11 cellular contexts compared by ENCODE assay signal in the genomic region with DNA sequence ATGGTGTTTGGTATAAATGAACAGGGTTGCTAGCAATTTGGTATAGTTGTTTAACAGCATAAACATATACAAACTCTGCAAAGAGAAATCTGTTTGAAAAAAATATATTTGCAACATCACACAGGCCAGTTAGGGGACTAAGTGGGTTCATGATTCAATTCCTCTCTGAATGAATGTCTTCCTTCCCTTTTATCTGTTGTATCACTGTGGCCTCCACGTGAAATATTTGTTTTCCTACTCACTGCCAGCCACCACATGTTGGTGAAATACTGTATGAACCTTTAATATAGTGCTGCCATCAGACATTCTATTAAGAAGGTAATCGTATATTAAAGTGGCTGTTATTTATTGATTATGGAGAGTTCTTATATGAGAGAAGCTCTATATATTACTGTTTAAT.
DNase-seq lines count a peak whose midpoint lies in the region; ATAC-seq and TF ChIP-seq lines count a peak whose summit lies in the region.
"Had no signal": no experiment of that assay in that cellular context is flagged by ENCODE, and none has a peak within 500 bp of the region (broad histone marks: within the 10 kb centered on the region; RNA-seq: fewer than 3 reads in every experiment).

No MANE protein-coding gene starts in this region.

- H3K4me2 ChIP-seq in mesenchymal stem cell (ENCODE audit: low read length, poor library complexity, severe bottlenecking), result no peak overlapping the region

- peaks cover 97% of the 10 kb centered on the region for H3K4me1 Mint-ChIP-seq in activated naive CD4-positive, alpha-beta T cell treated with anti-CD3 and anti-CD28 coated beads, Interleukin-2, amount 50 U/mL, for 24 hours
- peaks cover 70% of the 10 kb centered on the region for H3K4me1 Mint-ChIP-seq in activated T-helper 17 cell treated with anti-CD3 and anti-CD28 coated beads, Interleukin-2, amount 50 U/mL, for 72 hours

- H4K91ac ChIP-seq in mesenchymal stem cell (ENCODE audit: low read length), result no peak overlapping the region

- H3K27me3 ChIP-seq in mesenchymal stem cell (ENCODE audit: control insufficient read depth in 1 of 2, insufficient read depth in 1 of 2, low read length in 2 of 2) (no peaks in the 10 kb centered on the region), transverse colon (no peaks in the 10 kb centered on the region)

- H3K36me3 ChIP-seq in mesenchymal stem cell (ENCODE audit: control insufficient read depth in 1 of 2, insufficient read depth in 2 of 2, low read depth in 1 of 2, low read length in 2 of 2), result peaks cover 3 to 99% of the 10 kb centered on the region in 2 experiments
- H3K36me3 ChIP-seq in transverse colon, result peaks cover 0 to 7% (median 2%) of the 10 kb centered on the region in 4 donors

- WGBS in mesenchymal stem cell, result no CpG with 5 or more reads among the region's 2 CpGs
- 64 to 68% methylated on average over 2 of the region's 2 CpGs for WGBS in transverse colon (ENCODE audit: low coverage in 1 of 2), 2 donors

- no peak overlapping the region for H2BK15ac ChIP-seq in mesenchymal stem cell (ENCODE audit: low read depth, poor library complexity, severe bottlenecking)

- H2AK5ac ChIP-seq in mesenchymal stem cell (ENCODE audit: low read length, severe bottlenecking), result no peak overlapping the region

- H2BK120ac ChIP-seq in mesenchymal stem cell (ENCODE audit: low read depth, low read length), result no peak overlapping the region

- no peak overlapping the region for H3K4ac ChIP-seq in mesenchymal stem cell (ENCODE audit: low read depth in 1 of 2, low read length in 2 of 2)

- peaks cover 8% of the 10 kb centered on the region for H3K79me1 ChIP-seq in mesenchymal stem cell (replicated peaks; ENCODE audit: low read length, poor library complexity, severe bottlenecking)

- peaks cover 72% of the 10 kb centered on the region for H3K36me3 Mint-ChIP-seq in activated naive CD4-positive, alpha-beta T cell treated with anti-CD3 and anti-CD28 coated beads, Interleukin-2, amount 50 U/mL, for 24 hours
- peaks cover 100% of the 10 kb centered on the region for H3K36me3 Mint-ChIP-seq in activated T-helper 17 cell treated with anti-CD3 and anti-CD28 coated beads, Interleukin-2, amount 50 U/mL, for 72 hours (ENCODE audit: low read depth)

- H3K9me3 ChIP-seq in mesenchymal stem cell (ENCODE audit: control insufficient read depth, low read length) (no peaks in the 10 kb centered on the region), transverse colon (no peaks in the 10 kb centered on the region)

- no peak for TF ChIP-seq POLR2A in transverse colon (IDR thresholded peaks at IDR 0.05)

- TF ChIP-seq CTCF in transverse colon (IDR thresholded peaks at IDR 0.05), result no peak

- no peak overlapping the region for H3K27ac Mint-ChIP-seq in activated naive CD4-positive, alpha-beta T cell treated with anti-CD3 and anti-CD28 coated beads, Interleukin-2, amount 50 U/mL, for 24 hours
- peak overlapping the region; percentile 62 for H3K27ac Mint-ChIP-seq in activated T-helper 17 cell treated with anti-CD3 and anti-CD28 coated beads, Interleukin-2, amount 50 U/mL, for 72 hours

- no peaks in the 10 kb centered on the region for H3K27me3 Mint-ChIP-seq in activated naive CD4-positive, alpha-beta T cell treated with anti-CD3 and anti-CD28 coated beads, Interleukin-2, amount 50 U/mL, for 24 hours
- no peaks in the 10 kb centered on the region for H3K27me3 Mint-ChIP-seq in activated T-helper 17 cell treated with anti-CD3 and anti-CD28 coated beads, Interleukin-2, amount 50 U/mL, for 72 hours

- intact Hi-C loops in transverse colon (cut with DNase I; ENCODE audit: low total_unique reads), result no loop called here
- intact Hi-C loops in sciatic nerve (cut with DNase I), result no loop called here

- H3K18ac ChIP-seq in mesenchymal stem cell (ENCODE audit: low read depth in 1 of 2, low read length in 2 of 2), result no peak overlapping the region

- peak overlapping the region; percentile 67 for H3K4me3 Mint-ChIP-seq in activated naive CD4-positive, alpha-beta T cell treated with anti-CD3 and anti-CD28 coated beads, Interleukin-2, amount 50 U/mL, for 24 hours
- H3K4me3 Mint-ChIP-seq in activated T-helper 17 cell treated with anti-CD3 and anti-CD28 coated beads, Interleukin-2, amount 50 U/mL, for 72 hours, result peak overlapping the region; percentile 98

- no peak for ATAC-seq in activated T-helper 17 cell treated with anti-CD3 and anti-CD28 coated beads, Interleukin-2, amount 50 U/mL, for 72 hours (replicated peaks)
- no peak for ATAC-seq in sciatic nerve

- no peak overlapping the region for H2AFZ ChIP-seq in mesenchymal stem cell (ENCODE audit: low read depth, low read length)

- peaks cover 10% of the 10 kb centered on the region for H3K9me3 Mint-ChIP-seq in activated naive CD4-positive, alpha-beta T cell treated with anti-CD3 and anti-CD28 coated beads, Interleukin-2, amount 50 U/mL, for 24 hours
- H3K9me3 Mint-ChIP-seq in activated T-helper 17 cell treated with anti-CD3 and anti-CD28 coated beads, Interleukin-2, amount 50 U/mL, for 72 hours, result no peaks in the 10 kb centered on the region

- no peak overlapping the region for H2BK12ac ChIP-seq in mesenchymal stem cell (ENCODE audit: low read length in 2 of 2)

- no peak for TF ChIP-seq EP300 in transverse colon (IDR thresholded peaks at IDR 0.05; ENCODE audit: low read depth)

- H3K4me3 ChIP-seq in mesenchymal stem cell (ENCODE audit: insufficient read depth in 1 of 2, low read depth in 1 of 2, low read length in 2 of 2), result peak overlapping the region in 1 of 2 experiments; percentile 71
- no peak overlapping the region for H3K4me3 ChIP-seq in transverse colon
- H3K4me3 ChIP-seq: lung had no signal

- H3K9ac ChIP-seq in mesenchymal stem cell (ENCODE audit: low read length), result peak overlapping the region; percentile 84

- in situ Hi-C loops in transverse colon (cut with MboI; ENCODE audit: low pct_ligation_motif_present in 1 of 4, low pct_unique_long_range_greater_than_20kb in 1 of 4, low sequenced_read_pairs in 3 of 4), result no loop called here

- no peak overlapping the region for H3K27ac ChIP-seq in mesenchymal stem cell (ENCODE audit: low read length, poor library complexity, severe bottlenecking)
- peak overlapping the region; percentile 69 to 91 (median 82) for H3K27ac ChIP-seq in transverse colon

- no peak for DNase-seq in activated naive CD4-positive, alpha-beta T cell treated with Interleukin-2 at 50 U/mL for 16 hours
- DNase-seq in mesenchymal stem cell (peak; percentile 18), transverse colon (no peak), GF-D8 (lab: John Stamatoyannopoulos, UW) (no peak), sciatic nerve (ENCODE audit: low spot score) (no peak), 8988T (no peak)
- DNase-seq: KG1, T-helper 9 cell had no signal

- H3K23ac ChIP-seq in mesenchymal stem cell (ENCODE audit: low read length in 2 of 2), result no peak overlapping the region

- no peak overlapping the region for H2BK5ac ChIP-seq in mesenchymal stem cell (ENCODE audit: low read depth, low read length, poor library complexity, severe bottlenecking)

- no peak overlapping the region for H4K8ac ChIP-seq in mesenchymal stem cell (ENCODE audit: low read length)

- peaks cover 2% of the 10 kb centered on the region for H3K4me1 ChIP-seq in mesenchymal stem cell (ENCODE audit: control insufficient read depth, insufficient read depth, low read depth, low read length)
- peaks cover 21 to 88% (median 58%) of the 10 kb centered on the region in 4 donors for H3K4me1 ChIP-seq in transverse colon

- H3K14ac ChIP-seq in mesenchymal stem cell (ENCODE audit: low read length in 2 of 2), result no peak overlapping the region
